1 cellular context compared by ENCODE assay signal in the genomic region with DNA sequence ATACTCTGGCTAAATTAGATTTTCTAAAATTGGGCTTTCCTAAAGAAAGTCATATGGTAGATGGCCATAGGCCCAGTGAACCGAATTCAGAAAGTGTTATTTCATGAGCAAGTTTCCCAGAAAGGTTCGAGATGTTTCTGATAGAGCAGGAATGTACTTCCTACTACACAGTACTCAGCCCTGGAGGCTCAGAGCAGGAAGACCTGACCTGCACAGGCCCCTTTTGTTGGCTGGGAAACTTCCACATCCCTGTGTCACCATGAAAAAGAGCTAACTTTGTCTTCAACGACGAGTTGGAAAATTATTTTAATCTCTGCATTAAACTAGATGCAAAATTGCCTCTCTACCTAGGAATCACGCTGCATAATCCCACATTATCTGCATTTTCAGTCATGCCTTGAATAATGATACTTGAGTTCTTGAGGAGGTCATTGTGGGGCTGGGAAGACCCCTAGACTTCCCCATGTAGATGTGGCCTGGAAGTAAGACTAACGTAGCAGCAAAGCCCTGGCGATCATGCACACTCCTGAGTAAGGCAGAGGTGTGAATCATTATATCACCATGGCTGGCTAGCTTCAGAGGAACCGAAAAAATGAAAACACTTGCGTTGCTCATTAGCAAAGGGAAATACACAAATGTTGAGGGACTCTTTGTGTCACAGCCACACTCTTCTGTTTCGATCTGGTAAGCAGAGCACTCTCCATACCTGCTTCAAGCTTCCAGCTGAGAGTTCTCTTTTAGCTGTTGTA.
TF ChIP-seq lines count a peak whose summit lies in the region.

No MANE protein-coding gene starts in this region.

TF ChIP-seq in GM12878, 131 proteins besides CTCF, POLR2A, EP300 and RAD21 (continued from another document and continues in another):
- TF ChIP-seq NR2C2 (IDR thresholded peaks at IDR 0.05; ENCODE audit: borderline replicate concordance, control insufficient read depth, insufficient read length, low read depth) (no peak), RB1 (IDR thresholded peaks at IDR 0.05; ENCODE audit: borderline replicate concordance) (no peak), SMARCA5 (IDR thresholded peaks at IDR 0.05) (0 out of 2 replicates have a peak, but pooled peaks have one; percentile 27), ZSCAN29 (IDR thresholded peaks at IDR 0.05) (no peak), ASH2L (IDR thresholded peaks at IDR 0.05; ENCODE audit: borderline replicate concordance, low read depth) (no peak), NFYA (IDR thresholded peaks at IDR 0.05; ENCODE audit: borderline replicate concordance, low read depth, low read length) (no peak), RCOR1 (conservative IDR thresholded peaks at IDR 0.05; ENCODE audit: low read depth, low read length) (peak; percentile 90), ZBED1 (IDR thresholded peaks at IDR 0.05; ENCODE audit: borderline replicate concordance) (peak; percentile 62; the same call in 1 of the 2 replicates), USF1 (IDR thresholded peaks at IDR 0.05; ENCODE audit: borderline replicate concordance, extremely low read length, insufficient read depth, low read depth, low read length) (no peak), SMAD1 (IDR thresholded peaks at IDR 0.05; ENCODE audit: low read depth, partially characterized antibody) (peak; percentile 81), PML (IDR thresholded peaks at IDR 0.05; ENCODE audit: low read length) (peak; percentile 72; the same call in 1 of the 2 replicates), GATAD2B (conservative IDR thresholded peaks at IDR 0.05; ENCODE audit: low read depth) (peak; percentile 81), CHD4 (IDR thresholded peaks at IDR 0.05) (no peak), STAT3 (IDR thresholded peaks at IDR 0.05; ENCODE audit: low read depth, low read length) (0 out of 2 replicates have a peak, but pooled peaks have one; percentile 55), ATF7 (IDR thresholded peaks at IDR 0.05; ENCODE audit: low read depth) (peak; percentile 96), RFX5 (IDR thresholded peaks at IDR 0.05; ENCODE audit: low read depth, low read length) (0 out of 2 replicates have a peak, but pooled peaks have one; percentile 15), HSF1 (IDR thresholded peaks at IDR 0.05; ENCODE audit: low read depth, low read length) (no peak), BHLHE40 (IDR thresholded peaks at IDR 0.05; ENCODE audit: borderline replicate concordance in 1 of 2, low read depth in 2 of 2, low read length in 1 of 2) (peak; percentile 87 to 89), MEF2B (IDR thresholded peaks at IDR 0.05; ENCODE audit: partially characterized antibody, poor library complexity, severe bottlenecking) (peak; percentile 84), SMAD5 (IDR thresholded peaks at IDR 0.05; ENCODE audit: low read depth) (no peak), TARDBP (IDR thresholded peaks at IDR 0.05; ENCODE audit: borderline replicate concordance) (0 out of 2 replicates have a peak, but pooled peaks have one; percentile 68), ZNF687 (IDR thresholded peaks at IDR 0.05) (peak; percentile 40; the same call in 1 of the 2 replicates), RELA (IDR thresholded peaks at IDR 0.05; ENCODE audit: borderline replicate concordance, partially characterized antibody) (peak; percentile 99), SP1 (IDR thresholded peaks at IDR 0.05; ENCODE audit: low read depth, low read length) (peak; percentile 41), NR2F1 (conservative IDR thresholded peaks at IDR 0.05) (peak; percentile 80), ZNF217 (IDR thresholded peaks at IDR 0.05) (no peak), NKRF (conservative IDR thresholded peaks at IDR 0.05) (no peak), E2F4 (IDR thresholded peaks at IDR 0.05; ENCODE audit: low read depth, low read length) (no peak)
- TF ChIP-seq, protein P1, sequence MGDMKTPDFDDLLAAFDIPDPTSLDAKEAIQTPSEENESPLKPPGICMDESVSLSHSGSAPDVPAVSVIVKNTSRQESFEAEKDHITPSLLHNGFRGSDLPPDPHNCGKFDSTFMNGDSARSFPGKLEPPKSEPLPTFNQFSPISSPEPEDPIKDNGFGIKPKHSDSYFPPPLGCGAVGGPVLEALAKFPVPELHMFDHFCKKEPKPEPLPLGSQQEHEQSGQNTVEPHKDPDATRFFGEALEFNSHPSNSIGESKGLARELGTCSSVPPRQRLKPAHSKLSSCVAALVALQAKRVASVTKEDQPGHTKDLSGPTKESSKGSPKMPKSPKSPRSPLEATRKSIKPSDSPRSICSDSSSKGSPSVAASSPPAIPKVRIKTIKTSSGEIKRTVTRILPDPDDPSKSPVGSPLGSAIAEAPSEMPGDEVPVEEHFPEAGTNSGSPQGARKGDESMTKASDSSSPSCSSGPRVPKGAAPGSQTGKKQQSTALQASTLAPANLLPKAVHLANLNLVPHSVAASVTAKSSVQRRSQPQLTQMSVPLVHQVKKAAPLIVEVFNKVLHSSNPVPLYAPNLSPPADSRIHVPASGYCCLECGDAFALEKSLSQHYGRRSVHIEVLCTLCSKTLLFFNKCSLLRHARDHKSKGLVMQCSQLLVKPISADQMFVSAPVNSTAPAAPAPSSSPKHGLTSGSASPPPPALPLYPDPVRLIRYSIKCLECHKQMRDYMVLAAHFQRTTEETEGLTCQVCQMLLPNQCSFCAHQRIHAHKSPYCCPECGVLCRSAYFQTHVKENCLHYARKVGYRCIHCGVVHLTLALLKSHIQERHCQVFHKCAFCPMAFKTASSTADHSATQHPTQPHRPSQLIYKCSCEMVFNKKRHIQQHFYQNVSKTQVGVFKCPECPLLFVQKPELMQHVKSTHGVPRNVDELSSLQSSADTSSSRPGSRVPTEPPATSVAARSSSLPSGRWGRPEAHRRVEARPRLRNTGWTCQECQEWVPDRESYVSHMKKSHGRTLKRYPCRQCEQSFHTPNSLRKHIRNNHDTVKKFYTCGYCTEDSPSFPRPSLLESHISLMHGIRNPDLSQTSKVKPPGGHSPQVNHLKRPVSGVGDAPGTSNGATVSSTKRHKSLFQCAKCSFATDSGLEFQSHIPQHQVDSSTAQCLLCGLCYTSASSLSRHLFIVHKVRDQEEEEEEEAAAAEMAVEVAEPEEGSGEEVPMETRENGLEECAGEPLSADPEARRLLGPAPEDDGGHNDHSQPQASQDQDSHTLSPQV (IDR thresholded peaks at IDR 0.05) = no peak
- TF ChIP-seq, protein P2, sequence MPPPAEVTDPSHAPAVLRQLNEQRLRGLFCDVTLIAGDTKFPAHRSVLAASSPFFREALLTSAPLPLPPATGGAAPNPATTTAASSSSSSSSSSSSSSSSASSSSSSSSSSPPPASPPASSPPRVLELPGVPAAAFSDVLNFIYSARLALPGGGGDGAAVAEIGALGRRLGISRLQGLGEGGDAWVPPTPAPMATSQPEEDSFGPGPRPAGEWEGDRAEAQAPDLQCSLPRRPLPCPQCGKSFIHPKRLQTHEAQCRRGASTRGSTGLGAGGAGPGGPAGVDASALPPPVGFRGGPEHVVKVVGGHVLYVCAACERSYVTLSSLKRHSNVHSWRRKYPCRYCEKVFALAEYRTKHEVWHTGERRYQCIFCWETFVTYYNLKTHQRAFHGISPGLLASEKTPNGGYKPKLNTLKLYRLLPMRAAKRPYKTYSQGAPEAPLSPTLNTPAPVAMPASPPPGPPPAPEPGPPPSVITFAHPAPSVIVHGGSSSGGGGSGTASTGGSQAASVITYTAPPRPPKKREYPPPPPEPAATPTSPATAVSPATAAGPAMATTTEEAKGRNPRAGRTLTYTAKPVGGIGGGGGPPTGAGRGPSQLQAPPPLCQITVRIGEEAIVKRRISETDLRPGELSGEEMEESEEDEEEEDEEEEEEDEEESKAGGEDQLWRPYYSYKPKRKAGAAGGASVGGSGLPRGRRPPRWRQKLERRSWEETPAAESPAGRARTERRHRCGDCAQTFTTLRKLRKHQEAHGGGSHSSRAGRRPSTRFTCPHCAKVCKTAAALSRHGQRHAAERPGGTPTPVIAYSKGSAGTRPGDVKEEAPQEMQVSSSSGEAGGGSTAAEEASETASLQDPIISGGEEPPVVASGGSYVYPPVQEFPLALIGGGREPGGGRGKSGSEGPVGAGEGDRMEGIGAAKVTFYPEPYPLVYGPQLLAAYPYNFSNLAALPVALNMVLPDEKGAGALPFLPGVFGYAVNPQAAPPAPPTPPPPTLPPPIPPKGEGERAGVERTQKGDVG (CRISPR knock-in tag; IDR thresholded peaks at IDR 0.05) = no peak
- TF ChIP-seq, protein P3, sequence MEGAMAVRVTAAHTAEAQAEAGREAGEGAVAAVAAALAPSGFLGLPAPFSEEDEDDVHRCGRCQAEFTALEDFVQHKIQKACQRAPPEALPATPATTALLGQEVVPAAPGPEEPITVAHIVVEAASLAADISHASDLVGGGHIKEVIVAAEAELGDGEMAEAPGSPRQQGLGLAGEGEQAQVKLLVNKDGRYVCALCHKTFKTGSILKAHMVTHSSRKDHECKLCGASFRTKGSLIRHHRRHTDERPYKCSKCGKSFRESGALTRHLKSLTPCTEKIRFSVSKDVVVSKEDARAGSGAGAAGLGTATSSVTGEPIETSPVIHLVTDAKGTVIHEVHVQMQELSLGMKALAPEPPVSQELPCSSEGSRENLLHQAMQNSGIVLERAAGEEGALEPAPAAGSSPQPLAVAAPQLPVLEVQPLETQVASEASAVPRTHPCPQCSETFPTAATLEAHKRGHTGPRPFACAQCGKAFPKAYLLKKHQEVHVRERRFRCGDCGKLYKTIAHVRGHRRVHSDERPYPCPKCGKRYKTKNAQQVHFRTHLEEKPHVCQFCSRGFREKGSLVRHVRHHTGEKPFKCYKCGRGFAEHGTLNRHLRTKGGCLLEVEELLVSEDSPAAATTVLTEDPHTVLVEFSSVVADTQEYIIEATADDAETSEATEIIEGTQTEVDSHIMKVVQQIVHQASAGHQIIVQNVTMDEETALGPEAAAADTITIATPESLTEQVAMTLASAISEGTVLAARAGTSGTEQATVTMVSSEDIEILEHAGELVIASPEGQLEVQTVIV (IDR thresholded peaks at IDR 0.05; ENCODE audit: borderline replicate concordance, partially characterized antibody) = no peak
